ENCODE assay signal across 8 cellular contexts in the genomic region with DNA sequence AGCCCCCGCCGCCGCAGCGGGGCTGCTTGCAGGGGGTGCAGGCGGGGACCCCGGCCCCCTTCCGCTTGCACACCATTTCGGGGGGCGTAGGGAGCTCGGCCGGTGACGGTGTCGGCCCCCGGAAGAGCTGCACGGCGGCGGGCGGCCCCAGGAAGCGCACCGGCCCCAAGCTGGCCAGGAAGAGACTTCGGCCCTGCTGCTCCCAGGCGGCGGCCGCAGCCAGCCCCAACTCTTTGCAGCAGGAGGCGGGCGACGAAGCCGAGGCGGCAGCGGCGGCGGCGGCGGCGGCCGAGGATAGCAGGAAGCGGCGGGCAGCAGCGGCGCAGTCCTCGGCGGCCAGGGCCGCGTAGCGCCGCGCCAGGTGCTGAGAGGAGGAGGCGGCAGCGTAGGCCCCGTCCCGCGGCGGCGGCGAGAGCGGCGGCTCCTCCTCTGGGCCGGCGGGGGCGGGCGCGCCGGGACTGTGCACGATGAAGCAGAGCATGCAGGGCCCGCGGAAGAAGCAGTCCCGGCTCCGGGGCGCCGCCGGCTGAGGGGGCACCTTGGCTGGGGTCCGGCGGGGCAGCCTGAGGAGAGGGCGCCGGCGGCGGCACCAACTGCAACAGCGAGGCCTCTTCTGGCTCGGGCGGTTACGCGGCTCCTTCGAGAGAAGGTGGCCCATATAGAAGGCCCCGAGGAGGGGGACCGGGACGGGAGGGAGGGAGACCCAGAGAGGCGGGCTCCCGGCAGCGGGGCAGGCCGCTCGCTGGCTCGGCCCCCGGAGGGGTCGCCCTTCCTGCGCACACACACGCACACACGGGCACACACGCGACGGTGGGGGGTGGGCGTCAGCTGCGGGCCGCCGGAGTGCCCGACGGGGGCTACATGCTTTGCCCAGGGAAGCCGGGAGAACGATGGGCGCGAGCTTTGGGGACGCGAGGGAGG. TPM values are rescaled to one million over a fixed set of nuclear protein-coding genes. Genes with fewer than 3 reads are reported as not detected.
DNase-seq lines count a peak whose midpoint lies in the region; ATAC-seq and TF ChIP-seq lines count a peak whose summit lies in the region.

No MANE protein-coding gene starts in this region.

- ATAC-seq in left lung = peak; percentile 72

- peak overlapping the region; percentile 75 for H3K27ac Mint-ChIP-seq in HFFc6

- peaks cover 3% of the 10 kb centered on the region; the same call in 1 of the 2 replicates for H3K9me3 Mint-ChIP-seq in HFFc6

- no peaks in the 10 kb centered on the region for H3K9me3 ChIP-seq in colonic mucosa
- H3K9me3 ChIP-seq in left lung = peaks cover 0 to 4% of the 10 kb centered on the region in 2 donors

- H3K4me1 Mint-ChIP-seq in HFFc6 (ENCODE audit: low read depth) = peaks cover 28% of the 10 kb centered on the region

- H3K4me1 ChIP-seq in colonic mucosa (peaks cover 4% of the 10 kb centered on the region), left lung (peaks cover 0 to 39% of the 10 kb centered on the region in 2 donors)

- H3K27ac ChIP-seq in colonic mucosa = peak overlapping the region; percentile 98
- H3K27ac ChIP-seq in left lung = peak overlapping the region; percentile 99 to 100

- no peaks in the 10 kb centered on the region for H3K27me3 ChIP-seq in colonic mucosa
- H3K27me3 ChIP-seq in left lung = no peaks in the 10 kb centered on the region

- H3K27me3 Mint-ChIP-seq in HFFc6 (ENCODE audit: insufficient read depth) = peaks cover 2% of the 10 kb centered on the region

- no peaks in the 10 kb centered on the region for H3K36me3 ChIP-seq in colonic mucosa
- H3K36me3 ChIP-seq in left lung = no peaks in the 10 kb centered on the region

- H3K4me3 Mint-ChIP-seq in HFFc6 = peak overlapping the region; percentile 91

- peaks cover 21% of the 10 kb centered on the region for H3K36me3 Mint-ChIP-seq in HFFc6 (ENCODE audit: low read depth)

- TF ChIP-seq CTCF in HFFc6 (IDR thresholded peaks at IDR 0.05) = no peak
- no peak for TF ChIP-seq CTCF in colonic mucosa (IDR thresholded peaks at IDR 0.05)
- no peak for TF ChIP-seq CTCF in left lung (IDR thresholded peaks at IDR 0.05)

- peak overlapping the region; percentile 85 to 100 for H3K9ac ChIP-seq in colonic mucosa (ENCODE audit: low read depth in 2 of 2, low read length in 2 of 2)

- H3K4me3 ChIP-seq in colonic mucosa (peak overlapping the region; percentile 83), left lung (peak overlapping the region; percentile 71 to 96)

- DNase-seq in NCI-H1694 (lab: John Stamatoyannopoulos, UW) = peak; percentile 12
- no peak for DNase-seq in NCI-H1694 treated with DMSO at 0.1 percent for 48 hours (lab: John Stamatoyannopoulos, UW)
- DNase-seq in HFFc6 = peak; percentile 51
- peak; percentile 25 for DNase-seq in NCI-H1105 (lab: John Stamatoyannopoulos, UW)
- peak; percentile 78 to 83 for DNase-seq in activated CD4-positive, alpha-beta T cell treated with anti-CD3 and anti-CD28 coated beads for 4 hours
- DNase-seq in colonic mucosa = peak; percentile 71
- peak; percentile 81 to 97 for DNase-seq in left lung
- DNase-seq in stimulated activated CD4-positive, alpha-beta T cell treated with anti-CD3 and anti-CD28 coated beads, Interleukin-2, amount 100 ng/mL, for 48 hours = peak; percentile 68 to 69

- intact Hi-C loops in colonic mucosa (cut with DNase I) = no loop called here
- intact Hi-C loops in left lung (cut with DNase I) = no loop called here

RNA-seq across cellular contexts. Expression of gene FBXL17, which starts 0.6 kb away (rescaled TPM):
- total RNA-seq in HFFc6 (2021; fragmentation: NEBNext Ultra II Directional; extraction: Animal tissue kit (Norgen Biotek cat#: 25700)) = 10 to 100 TPM in 5 of 6 experiments, 1 to 10 TPM in 1; 8.2 to 13.1 (median 10.8) TPM
- total RNA-seq in colonic mucosa (10 to 100 TPM; 14.1 to 22.8 TPM), left lung (10 to 100 TPM; 11.8 to 19.6 TPM)
